ENCODE assay signal across 27 cellular contexts in genomic region chr12:123540899-123541662, GRCh38.
"Had no signal": no experiment of that assay in that cellular context is flagged by ENCODE, and none has a peak within 500 bp of the region (broad histone marks: within the 10 kb centered on the region; RNA-seq: fewer than 3 reads in every experiment).

No MANE protein-coding gene starts in this region.

- H3K4me1 ChIP-seq: body of pancreas, colonic mucosa, gastroesophageal sphincter, sigmoid colon, upper lobe of right lung had no signal

- H3K4me1 Mint-ChIP-seq: nephron; stimulated activated memory B cell treated with anti-CD40 and anti-IgM and Interleukin-4, amounts not matched to agents 10 μg/mL and 1 μg/mL and 100 μg/mL, for 72 hours; stimulated activated naive CD8-positive, alpha-beta T cell treated with anti-CD3 and anti-CD28 coated beads, Interleukin-15, amount 100 ng/mL, for 72 hours had no signal

- H3K36me3 ChIP-seq: colonic mucosa, gastroesophageal sphincter, neutrophil, sigmoid colon, upper lobe of right lung had no signal

- H3K4me3 ChIP-seq: body of pancreas, colonic mucosa, gastroesophageal sphincter, hepatocyte, sigmoid colon, upper lobe of right lung had no signal

- H2AFZ ChIP-seq: hepatocyte had no signal

- ATAC-seq: activated T-cell treated with anti-CD3 and anti-CD28 coated beads, Interleukin-2, amount 50 U/mL, for 72 hours; body of pancreas; gastroesophageal sphincter; left colon; stimulated activated memory B cell treated with anti-CD40 and anti-IgM and Interleukin-4, amounts not matched to agents 10 μg/mL and 1 μg/mL and 100 μg/mL, for 72 hours; stimulated activated naive CD8-positive, alpha-beta T cell treated with anti-CD3 and anti-CD28 coated beads, Interleukin-15, amount 100 ng/mL, for 72 hours; upper lobe of right lung had no signal

- H3K9me3 ChIP-seq: body of pancreas, colonic mucosa, gastroesophageal sphincter, neutrophil, sigmoid colon, upper lobe of right lung had no signal

- H3K27me3 ChIP-seq: body of pancreas, colonic mucosa, gastroesophageal sphincter, hepatocyte, sigmoid colon, upper lobe of right lung had no signal

- H3K27me3 Mint-ChIP-seq: activated naive CD8-positive, alpha-beta T cell; stimulated activated memory B cell treated with anti-CD40 and anti-IgM and Interleukin-4, amounts not matched to agents 10 μg/mL and 1 μg/mL and 100 μg/mL, for 72 hours; stimulated activated naive CD8-positive, alpha-beta T cell treated with anti-CD3 and anti-CD28 coated beads, Interleukin-15, amount 100 ng/mL, for 72 hours had no signal

- FAIRE-seq: keratinocyte, small intestine had no signal

- DNase-seq: activated CD4-positive, alpha-beta T cell treated with anti-CD3 and anti-CD28 coated beads for 4 hours; activated CD4-positive, alpha-beta T cell treated with anti-CD3 and anti-CD28 coated beads, Interleukin-2, amount 50 U/mL, for 4 hours; activated naive CD4-positive, alpha-beta T cell; activated T-cell treated with anti-CD3 and anti-CD28 coated beads for 4 hours; activated T-cell treated with anti-CD3 and anti-CD28 coated beads, Interleukin-2, amount 50 U/mL, for 72 hours; aorta; body of pancreas; colonic mucosa; effector CD8-positive, alpha-beta T cell; left colon; mammary epithelial cell; sigmoid colon; small intestine; stimulated activated CD4-positive, alpha-beta T cell treated with anti-CD3 and anti-CD28 coated beads, Interleukin-1b, Interleukin-23, amount 100 ng/mL, for 48 hours; stimulated activated CD4-positive, alpha-beta T cell treated with anti-CD3 and anti-CD28 coated beads, Interleukin-4, amount 100 ng/mL, for 4 hours; stimulated activated CD8-positive, alpha-beta memory T cell treated with anti-CD3 and anti-CD28 coated beads, Interleukin-4, amount 100 ng/mL, for 48 hours; stimulated activated naive CD8-positive, alpha-beta T cell treated with anti-CD3 and anti-CD28 coated beads, Interleukin-15, amount 100 ng/mL, for 72 hours; substantia nigra; T-helper 2 cell; upper lobe of right lung had no signal

- H3K27ac Mint-ChIP-seq: activated naive CD8-positive, alpha-beta T cell; activated T-cell treated with anti-CD3 and anti-CD28 coated beads, Interleukin-2, amount 50 U/mL, for 72 hours; nephron; stimulated activated memory B cell treated with anti-CD40 and anti-IgM and Interleukin-4, amounts not matched to agents 10 μg/mL and 1 μg/mL and 100 μg/mL, for 72 hours had no signal

- H3K4me2 ChIP-seq: hepatocyte had no signal

- H3K27ac ChIP-seq: body of pancreas, colonic mucosa, gastroesophageal sphincter, hepatocyte, neutrophil, sigmoid colon, upper lobe of right lung had no signal

- H3K36me3 Mint-ChIP-seq: activated naive CD8-positive, alpha-beta T cell; stimulated activated memory B cell treated with anti-CD40 and anti-IgM and Interleukin-4, amounts not matched to agents 10 μg/mL and 1 μg/mL and 100 μg/mL, for 72 hours had no signal

- H3K79me2 ChIP-seq: hepatocyte had no signal

- H3K9me3 Mint-ChIP-seq: activated T-cell treated with anti-CD3 and anti-CD28 coated beads, Interleukin-2, amount 50 U/mL, for 72 hours; nephron; stimulated activated memory B cell treated with anti-CD40 and anti-IgM and Interleukin-4, amounts not matched to agents 10 μg/mL and 1 μg/mL and 100 μg/mL, for 72 hours; stimulated activated naive CD8-positive, alpha-beta T cell treated with anti-CD3 and anti-CD28 coated beads, Interleukin-15, amount 100 ng/mL, for 72 hours had no signal

- H3K4me3 Mint-ChIP-seq: activated naive CD8-positive, alpha-beta T cell; activated T-cell treated with anti-CD3 and anti-CD28 coated beads, Interleukin-2, amount 50 U/mL, for 72 hours; nephron; stimulated activated memory B cell treated with anti-CD40 and anti-IgM and Interleukin-4, amounts not matched to agents 10 μg/mL and 1 μg/mL and 100 μg/mL, for 72 hours; stimulated activated naive CD8-positive, alpha-beta T cell treated with anti-CD3 and anti-CD28 coated beads, Interleukin-15, amount 100 ng/mL, for 72 hours had no signal
